Comparison of ENCODE assay signal across 28 cellular contexts in the genomic region with DNA sequence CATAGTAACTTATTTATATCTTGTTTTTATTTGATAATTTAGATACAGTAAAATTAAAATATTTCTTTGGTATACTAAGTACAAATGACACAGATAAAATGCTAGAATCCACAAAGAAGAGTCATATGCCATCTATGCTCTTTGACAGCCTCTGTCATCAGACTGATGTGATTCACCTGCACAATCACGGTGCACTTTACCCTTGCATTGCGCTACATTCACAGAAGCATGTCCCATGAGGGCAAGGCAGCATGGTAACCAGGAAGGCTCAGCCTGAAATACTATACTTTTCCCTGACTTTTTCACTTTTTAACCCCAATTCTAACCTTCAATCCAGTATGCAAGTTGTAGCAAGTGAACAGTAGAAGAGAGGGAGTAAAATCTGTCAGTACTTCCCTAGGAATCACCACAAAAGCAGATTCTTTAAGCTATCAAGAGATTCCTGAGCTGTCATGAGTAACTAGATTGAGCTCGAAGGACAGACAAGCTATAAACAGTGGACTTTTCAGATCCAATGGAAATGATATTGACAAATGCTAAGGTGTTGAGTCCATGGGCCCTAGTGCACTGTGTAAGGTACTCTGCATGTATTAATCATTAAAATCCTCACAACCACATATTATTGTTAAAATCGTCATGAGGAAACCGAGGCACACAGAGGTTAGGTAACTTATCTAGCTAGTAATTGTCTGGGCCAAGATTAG. TPM values are rescaled to one million over a fixed set of nuclear protein-coding genes. Genes with fewer than 3 reads are reported as not detected.
A peak's percentile ranks its signal among the peaks of the same experiment; 100 is the strongest.
DNase-seq lines count a peak whose midpoint lies in the region; FAIRE-seq and TF ChIP-seq lines count a peak whose summit lies in the region.
"Had no signal": no experiment of that assay in that cellular context is flagged by ENCODE, and none has a peak within 500 bp of the region (broad histone marks: within the 10 kb centered on the region; RNA-seq: fewer than 3 reads in every experiment).

No MANE protein-coding gene starts in this region.

- peaks cover 32% of the 10 kb centered on the region for H3K36me3 Mint-ChIP-seq in HFFc6 (ENCODE audit: low read depth)

- H3K4me1 ChIP-seq in adipocyte (ENCODE audit: control insufficient read depth, insufficient read depth, low read length), result peaks cover 22% of the 10 kb centered on the region
- peaks cover 40% of the 10 kb centered on the region for H3K4me1 ChIP-seq in osteoblast (ENCODE audit: insufficient read depth, low read length)
- H3K4me1 ChIP-seq in prostate gland (replicated peaks), result no peaks in the 10 kb centered on the region
- H3K4me1 ChIP-seq: Caco-2 had no signal

- peaks cover 2% of the 10 kb centered on the region for H3K27me3 Mint-ChIP-seq in HFFc6 (ENCODE audit: insufficient read depth)
- H3K27me3 Mint-ChIP-seq: activated naive CD8-positive, alpha-beta T cell; memory B cell; naive B cell; stimulated activated naive CD8-positive, alpha-beta T cell treated with anti-CD3 and anti-CD28 coated beads, Interleukin-15, Interleukin-2, amounts not matched to agents 100 ng/mL and 50 ng/mL, for 24 hours had no signal

- peaks cover 56% of the 10 kb centered on the region for H3K36me3 ChIP-seq in adipocyte (ENCODE audit: control insufficient read depth, insufficient read depth, low read length, severe bottlenecking)
- peaks cover 66% of the 10 kb centered on the region for H3K36me3 ChIP-seq in osteoblast (ENCODE audit: insufficient read depth, low read length)
- peaks cover 32% of the 10 kb centered on the region for H3K36me3 ChIP-seq in MG63
- no peaks in the 10 kb centered on the region for H3K36me3 ChIP-seq in prostate gland

- TF ChIP-seq CTCF in HFFc6 (IDR thresholded peaks at IDR 0.05) (no peak), osteoblast (IDR thresholded peaks at IDR 0.05; ENCODE audit: extremely low read depth, low read depth, low read length) (no peak), prostate gland (IDR thresholded peaks at IDR 0.05) (no peak)

- no peak overlapping the region for H3K9ac ChIP-seq in adipocyte (ENCODE audit: low read length)

- H3K4me1 Mint-ChIP-seq in HFFc6 (ENCODE audit: low read depth), result peaks cover 82% of the 10 kb centered on the region

- H3K27me3 ChIP-seq in adipocyte (replicated peaks; ENCODE audit: control insufficient read depth, insufficient read depth, low read length), result no peaks in the 10 kb centered on the region
- H3K27me3 ChIP-seq in osteoblast (ENCODE audit: insufficient read depth, low read length), result no peaks in the 10 kb centered on the region
- H3K27me3 ChIP-seq in MG63, result no peaks in the 10 kb centered on the region
- H3K27me3 ChIP-seq in prostate gland (replicated peaks; ENCODE audit: insufficient read depth), result no peaks in the 10 kb centered on the region

- H3K4me3 ChIP-seq in adipocyte (ENCODE audit: low read length) (no peak overlapping the region), osteoblast (ENCODE audit: insufficient read depth, low read length) (no peak overlapping the region), MG63 (no peak overlapping the region), prostate gland (no peak overlapping the region)

- 86% methylated on average over 5 of the region's 5 CpGs for WGBS in prostate gland

- H4K20me1 ChIP-seq in osteoblast (ENCODE audit: insufficient read depth, low read length), result peaks cover 88% of the 10 kb centered on the region

- intact Hi-C loops in prostate gland (cut with DNase I), result no loop called here

- H3K9me3 Mint-ChIP-seq in HFFc6, result no peaks in the 10 kb centered on the region
- H3K9me3 Mint-ChIP-seq: brain; endodermal cell; memory B cell; naive B cell; stimulated activated naive CD8-positive, alpha-beta T cell treated with anti-CD3 and anti-CD28 coated beads, Interleukin-15, Interleukin-2, amounts not matched to agents 100 ng/mL and 50 ng/mL, for 24 hours had no signal

- H3K4me3 Mint-ChIP-seq in HFFc6, result no peak overlapping the region
- H3K4me3 Mint-ChIP-seq: activated naive CD8-positive, alpha-beta T cell; brain; endodermal cell; memory B cell; naive B cell; stimulated activated naive CD8-positive, alpha-beta T cell treated with anti-CD3 and anti-CD28 coated beads, Interleukin-15, Interleukin-2, amounts not matched to agents 100 ng/mL and 50 ng/mL, for 24 hours had no signal

- H3K79me2 ChIP-seq in osteoblast (ENCODE audit: insufficient read depth, low read length), result peaks cover 97% of the 10 kb centered on the region

- DNase-seq in HFFc6 (no peak), adipocyte (ENCODE audit: low read depth) (peak; percentile 18), osteoblast (ENCODE audit: insufficient read length, low spot score, missing footprints) (no peak), MG63 (no peak), NCI-H774 (lab: John Stamatoyannopoulos, UW) (no peak), prostate gland (ENCODE audit: low spot score) (no peak)
- DNase-seq in stimulated activated naive CD4-positive, alpha-beta T cell (lab: John Stamatoyannopoulos, UW), result no peak
- DNase-seq: ACHN; Caco-2; cortex of kidney; DMS79; endodermal cell; glutamatergic neuron; GOT3; KG1; naive B cell; NCI-H146; NCI-H526 treated with DMSO at 0.1 percent for 48 hours; nucleus accumbens; stimulated activated CD4-positive, alpha-beta T cell treated with anti-CD3 and anti-CD28 coated beads, Interleukin-12 subunit alpha, Interleukin-12 subunit beta, amount 100 ng/mL, for 4 hours; stimulated activated CD4-positive, alpha-beta T cell treated with anti-CD3 and anti-CD28 coated beads, Interleukin-4, amount 100 ng/mL, for 4 hours; WERI-Rb-1 had no signal

- H3K9me3 ChIP-seq in adipocyte (ENCODE audit: control insufficient read depth, low read length) (no peaks in the 10 kb centered on the region), osteoblast (ENCODE audit: low read depth, low read length) (no peaks in the 10 kb centered on the region), MG63 (no peaks in the 10 kb centered on the region), prostate gland (no peaks in the 10 kb centered on the region)
- H3K9me3 ChIP-seq: Caco-2 had no signal

- TF ChIP-seq POLR2A in prostate gland (IDR thresholded peaks at IDR 0.05), result no peak

- peak overlapping the region; percentile 68 for H3K27ac Mint-ChIP-seq in HFFc6
- H3K27ac Mint-ChIP-seq: activated naive CD8-positive, alpha-beta T cell; memory B cell; stimulated activated naive CD8-positive, alpha-beta T cell treated with anti-CD3 and anti-CD28 coated beads, Interleukin-15, Interleukin-2, amounts not matched to agents 100 ng/mL and 50 ng/mL, for 24 hours had no signal

- H2AFZ ChIP-seq in osteoblast (ENCODE audit: low read length), result no peak overlapping the region

- FAIRE-seq in islet of Langerhans (lab: Jason Lieb, UNC), result peak; percentile 95

- H3K27ac ChIP-seq in osteoblast (ENCODE audit: low read depth, low read length) (peak overlapping the region; percentile 38), prostate gland (no peak overlapping the region)
- H3K27ac ChIP-seq: RWPE1, WERI-Rb-1 had no signal

- H3K4me2 ChIP-seq in osteoblast (ENCODE audit: insufficient read depth, low read length), result peak overlapping the region; percentile 8

RNA-seq across cellular contexts. Expression of a gene that starts 14.2 kb away (rescaled TPM):
- total RNA-seq in HFFc6 (2021; fragmentation: NEBNext Ultra II Directional; extraction: Animal tissue kit (Norgen Biotek cat#: 25700)), result 100 to 1,000 TPM; 164 to 198 (median 183) TPM
- total RNA-seq in osteoblast (111 and 116 TPM in 2 replicates), prostate gland (10 to 100 TPM; 31.5 to 34.9 TPM)
- 19.2 and 26.6 TPM in 2 replicates for total RNA-seq in MG63 (2014; rRNA removed; shearing (Covaris generic); ENCODE audit: low replicate concordance)
